ENCODE assay signal across 1 cellular context in the genomic region with DNA sequence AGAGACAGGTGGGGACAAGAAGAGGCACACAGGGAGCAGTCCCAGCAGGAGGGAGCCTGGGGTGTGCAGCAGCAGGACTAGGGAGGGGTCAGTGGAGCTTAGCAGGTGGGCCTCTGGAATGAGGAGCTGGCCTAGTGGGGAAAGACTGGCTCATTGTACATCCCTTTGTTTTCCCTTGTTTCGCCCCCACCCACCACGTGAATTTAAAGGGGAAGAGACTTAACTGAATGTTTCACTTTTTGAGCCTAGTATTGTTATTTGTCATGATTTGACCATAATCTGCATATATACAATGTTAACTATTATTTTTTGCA.
TF ChIP-seq lines count a peak whose summit lies in the region.

No MANE protein-coding gene starts in this region.

TF ChIP-seq in HCT116, 20 proteins besides CTCF, POLR2A, EP300 and RAD21 (continued from another document):
- TF ChIP-seq, protein P1, sequence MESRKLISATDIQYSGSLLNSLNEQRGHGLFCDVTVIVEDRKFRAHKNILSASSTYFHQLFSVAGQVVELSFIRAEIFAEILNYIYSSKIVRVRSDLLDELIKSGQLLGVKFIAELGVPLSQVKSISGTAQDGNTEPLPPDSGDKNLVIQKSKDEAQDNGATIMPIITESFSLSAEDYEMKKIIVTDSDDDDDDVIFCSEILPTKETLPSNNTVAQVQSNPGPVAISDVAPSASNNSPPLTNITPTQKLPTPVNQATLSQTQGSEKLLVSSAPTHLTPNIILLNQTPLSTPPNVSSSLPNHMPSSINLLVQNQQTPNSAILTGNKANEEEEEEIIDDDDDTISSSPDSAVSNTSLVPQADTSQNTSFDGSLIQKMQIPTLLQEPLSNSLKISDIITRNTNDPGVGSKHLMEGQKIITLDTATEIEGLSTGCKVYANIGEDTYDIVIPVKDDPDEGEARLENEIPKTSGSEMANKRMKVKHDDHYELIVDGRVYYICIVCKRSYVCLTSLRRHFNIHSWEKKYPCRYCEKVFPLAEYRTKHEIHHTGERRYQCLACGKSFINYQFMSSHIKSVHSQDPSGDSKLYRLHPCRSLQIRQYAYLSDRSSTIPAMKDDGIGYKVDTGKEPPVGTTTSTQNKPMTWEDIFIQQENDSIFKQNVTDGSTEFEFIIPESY (IDR thresholded peaks at IDR 0.05; ENCODE audit: extremely low read depth, insufficient replicate concordance, low read length): no peak
- TF ChIP-seq, protein P2, sequence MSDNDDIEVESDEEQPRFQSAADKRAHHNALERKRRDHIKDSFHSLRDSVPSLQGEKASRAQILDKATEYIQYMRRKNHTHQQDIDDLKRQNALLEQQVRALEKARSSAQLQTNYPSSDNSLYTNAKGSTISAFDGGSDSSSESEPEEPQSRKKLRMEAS (IDR thresholded peaks at IDR 0.05): no peak
- TF ChIP-seq YY1 (IDR thresholded peaks at IDR 0.05; ENCODE audit: extremely low read depth, insufficient replicate concordance, low read depth, low read length) (no peak), SRF (IDR thresholded peaks at IDR 0.05; ENCODE audit: low read depth) (no peak), POLR2AphosphoS5 (IDR thresholded peaks at IDR 0.05; ENCODE audit: low read depth, low read length) (no peak), JUND (IDR thresholded peaks at IDR 0.05) (no peak), EZH2 (IDR thresholded peaks at IDR 0.05) (no peak), EGR1 (IDR thresholded peaks at IDR 0.05; ENCODE audit: low read depth) (no peak), SP1 (IDR thresholded peaks at IDR 0.05; ENCODE audit: low read depth) (no peak)
